In genomic region chr19:48660854-48661731, GRCh38 we compare ENCODE assay signal across 8 cellular contexts. TPM values are rescaled to one million over a fixed set of nuclear protein-coding genes. Genes with fewer than 3 reads are reported as not detected.
DNase-seq lines count a peak whose midpoint lies in the region; ATAC-seq and TF ChIP-seq lines count a peak whose summit lies in the region.

No MANE protein-coding gene starts in this region.

- TF ChIP-seq CTCF in coronary artery (IDR thresholded peaks at IDR 0.05) (no peak), lower lobe of right lung (IDR thresholded peaks at IDR 0.05) (no peak)

- intact Hi-C loops in lower lobe of right lung (cut with DNase I) = no loop called here

- H3K36me3 ChIP-seq in lower lobe of right lung = no peaks in the 10 kb centered on the region

- peak; percentile 74 for DNase-seq in NK-92 treated with Interleukin-12 subunit alpha and Interleukin-12 subunit beta, amount 100 ng/mL, for 24 hours (lab: John Stamatoyannopoulos, UW)
- DNase-seq in NK-92 (lab: John Stamatoyannopoulos, UW; ENCODE audit: unreplicated experiment) (no peak), NCI-H446 treated with DMSO at 0.1 percent for 48 hours (lab: John Stamatoyannopoulos, UW) (peak; percentile 97), coronary artery (ENCODE audit: low spot score) (peak; percentile 88), lower lobe of right lung (peak; percentile 90)
- peak; percentile 71 for DNase-seq in activated CD4-positive, alpha-beta T cell treated with anti-CD3 and anti-CD28 coated beads, Interleukin-2, amount 50 U/mL, for 1 hour
- DNase-seq in stimulated activated CD8-positive, alpha-beta memory T cell treated with anti-CD3 and anti-CD28 coated beads, Interleukin-15, amount 100 ng/mL, for 1 hour (ENCODE audit: low read depth) = peak; percentile 62

- ATAC-seq in HG02973 (IDR thresholded peaks at IDR 0.05; ENCODE audit: unreplicated experiment) (peak; percentile 75), lower lobe of right lung (peak; percentile 91 to 94)

- H3K27ac ChIP-seq in coronary artery (peak overlapping the region in 1 of 2 donors; percentile 46), lower lobe of right lung (peak overlapping the region; percentile 61)

- no peaks in the 10 kb centered on the region for H3K27me3 ChIP-seq in lower lobe of right lung (ENCODE audit: low read depth)

- H3K4me1 ChIP-seq in lower lobe of right lung = peaks cover 13% of the 10 kb centered on the region

- no peaks in the 10 kb centered on the region for H3K9me3 ChIP-seq in lower lobe of right lung

- H3K4me3 ChIP-seq in coronary artery (no peak overlapping the region), lower lobe of right lung (peak overlapping the region; percentile 10)

RNA-seq across cellular contexts. Expression of gene NTN5, which starts 11.7 kb away (rescaled TPM):
- total RNA-seq in lower lobe of right lung = 0.24 TPM

RNA-seq across cellular contexts. Expression of gene CA11, which starts 15.1 kb away (rescaled TPM):
- total RNA-seq in lower lobe of right lung = 7.8 TPM

RNA-seq across cellular contexts. Expression of gene DBP, which starts 23.9 kb away (rescaled TPM):
- total RNA-seq in lower lobe of right lung = 17.7 TPM

RNA-seq across cellular contexts. Expression of gene FUT2, which starts 34.7 kb away (rescaled TPM):
- total RNA-seq in lower lobe of right lung = 1.2 TPM

RNA-seq across cellular contexts. Expression of gene SPHK2, which starts 41.8 kb away (rescaled TPM):
- 23.8 TPM for total RNA-seq in lower lobe of right lung
